In genomic region chr22:42901790-42902508, GRCh38 we compare ENCODE assay signal across 11 cellular contexts. TPM values are rescaled to one million over a fixed set of nuclear protein-coding genes. Genes with fewer than 3 reads are reported as not detected.
A peak's percentile ranks its signal among the peaks of the same experiment; 100 is the strongest.
DNase-seq lines count a peak whose midpoint lies in the region; ATAC-seq, FAIRE-seq and TF ChIP-seq lines count a peak whose summit lies in the region.
"Had no signal": no experiment of that assay in that cellular context is flagged by ENCODE, and none has a peak within 500 bp of the region (broad histone marks: within the 10 kb centered on the region; RNA-seq: fewer than 3 reads in every experiment).

No MANE protein-coding gene starts in this region.

- TF ChIP-seq POLR2A in transverse colon (IDR thresholded peaks at IDR 0.05): no peak

- H3K9me2 ChIP-seq in SK-N-SH: no peaks in the 10 kb centered on the region

- intact Hi-C loops in transverse colon (cut with DNase I; ENCODE audit: low total_unique reads) (no loop called here), ascending aorta (cut with DNase I) (no loop called here)

- TF ChIP-seq EP300 in SK-N-SH (IDR thresholded peaks at IDR 0.05; ENCODE audit: borderline replicate concordance in 1 of 2, low read depth in 1 of 2, low read length in 1 of 2) (no peak), transverse colon (IDR thresholded peaks at IDR 0.05; ENCODE audit: low read depth) (no peak)

- no peak overlapping the region for H3K4me3 ChIP-seq in SK-N-SH (ENCODE audit: low read depth in 2 of 2, low read length in 1 of 2)
- no peak overlapping the region for H3K4me3 ChIP-seq in transverse colon
- no peak overlapping the region for H3K4me3 ChIP-seq in ascending aorta
- no peak overlapping the region for H3K4me3 ChIP-seq in small intestine (ENCODE audit: low read depth in 1 of 2, low read length in 2 of 2)
- H3K4me3 ChIP-seq: A549 had no signal

- no peak overlapping the region for H3K9ac ChIP-seq in SK-N-SH

- CTCF ChIA-PET in SK-N-SH (lab: Yijun Ruan, JAX) (interaction anchor here (1.2 kb wide), 1 partner anchor 34 kb away, joined by 3 read pairs; no protein-coding TSS in a partner anchor), RWPE1 (lab: Yijun Ruan, JAX) (interaction anchor here (0.5 to 0.8 kb wide), 3 partner anchors 9 to 924 kb away, joined by 3 to 4 read pairs (median 4); no protein-coding TSS in a partner anchor)

- H3K4me1 ChIP-seq in SK-N-SH (ENCODE audit: control insufficient read depth in 1 of 2, insufficient read depth in 2 of 2, low read depth in 1 of 2, low read length in 1 of 2) (peaks cover 0 to 5% of the 10 kb centered on the region in 2 experiments; a peak in 1 of 4 replicates), foreskin keratinocyte (no peaks in the 10 kb centered on the region), transverse colon (peaks cover 13 to 31% (median 22%) of the 10 kb centered on the region in 4 donors), ascending aorta (peaks cover 14 to 34% of the 10 kb centered on the region in 2 donors), small intestine (ENCODE audit: control insufficient read depth in 2 of 2, insufficient read depth in 1 of 2, low read depth in 1 of 2, low read length in 1 of 2) (peaks cover 0 to 2% of the 10 kb centered on the region in 2 donors)
- H3K4me1 ChIP-seq: A549 had no signal

- peak; percentile 28; the same call in 1 of the 2 replicates for TF ChIP-seq CTCF in SK-N-SH (IDR thresholded peaks at IDR 0.05)
- TF ChIP-seq CTCF in RWPE1 (conservative IDR thresholded peaks at IDR 0.05; ENCODE audit: low read depth): 0 out of 2 replicates have a peak, but pooled peaks have one; percentile 12
- TF ChIP-seq CTCF in foreskin keratinocyte (conservative IDR thresholded peaks at IDR 0.05): peak; percentile 39
- TF ChIP-seq CTCF in transverse colon (IDR thresholded peaks at IDR 0.05): peak in 3 of 5 experiments; percentile 11 to 29 (median 17)
- TF ChIP-seq CTCF in ascending aorta (IDR thresholded peaks at IDR 0.05): no peak

- H3K9me3 ChIP-seq in SK-N-SH (no peaks in the 10 kb centered on the region), transverse colon (no peaks in the 10 kb centered on the region), ascending aorta (no peaks in the 10 kb centered on the region), small intestine (ENCODE audit: control insufficient read depth, low read depth) (no peaks in the 10 kb centered on the region)
- H3K9me3 ChIP-seq: A549 had no signal

- ATAC-seq in SK-N-SH treated with all-trans-retinoic acid at 6 μM for 48 hours (no peak), foreskin keratinocyte (no peak)
- ATAC-seq: T-cell had no signal

- no peak for TF ChIP-seq RAD21 in SK-N-SH (IDR thresholded peaks at IDR 0.05; ENCODE audit: low read length)

- H3K4me2 ChIP-seq in SK-N-SH: no peak overlapping the region
- H3K4me2 ChIP-seq: A549 had no signal

- peaks cover 14% of the 10 kb centered on the region; the same call in 1 of the 2 replicates for H3K79me2 ChIP-seq in SK-N-SH (ENCODE audit: insufficient read depth)

- 0 out of 2 replicates have a peak, but pooled peaks cover 3% of the 10 kb centered on the region for H4K20me1 ChIP-seq in SK-N-SH (ENCODE audit: insufficient read depth)

- H3K27me3 ChIP-seq in SK-N-SH (ENCODE audit: insufficient read depth) (no peaks in the 10 kb centered on the region), foreskin keratinocyte (no peaks in the 10 kb centered on the region), transverse colon (no peaks in the 10 kb centered on the region), ascending aorta (no peaks in the 10 kb centered on the region), small intestine (ENCODE audit: control insufficient read depth in 2 of 2, insufficient read depth in 2 of 2, low read length in 2 of 2) (no peaks in the 10 kb centered on the region)

- POLR2A ChIA-PET in SK-N-SH (lab: Yijun Ruan, JAX) (no interaction called here), RWPE1 (lab: Yijun Ruan, JAX; ENCODE audit: low non-redundant PET) (no interaction called here)

- H3K27ac ChIP-seq in SK-N-SH (ENCODE audit: low read depth in 2 of 2, low read length in 1 of 2) (no peak overlapping the region), RWPE1 (0 out of 2 replicates have a peak overlapping the region, but pooled peaks have one; percentile 3), foreskin keratinocyte (no peak overlapping the region), transverse colon (peak overlapping the region; percentile 44 to 65 (median 56)), ascending aorta (no peak overlapping the region), small intestine (ENCODE audit: low read depth in 1 of 2, low read length in 1 of 2) (no peak overlapping the region)
- H3K27ac ChIP-seq: A549 had no signal

- 94% methylated on average over 3 of the region's 14 CpGs for WGBS in SK-N-SH (ENCODE audit: low lambda C conversion rate)
- 75% methylated on average over 13 of the region's 14 CpGs; no CpG with 5 or more reads in 1 of the 2 donors for WGBS in transverse colon (ENCODE audit: low coverage in 1 of 2), 2 donors
- WGBS in small intestine, 3 donors: 82 to 89% (median 85%) methylated on average over 14 of the region's 14 CpGs

- DNase-seq in SK-N-SH (no peak), RWPE1 (ENCODE audit: low spot score) (no peak), foreskin keratinocyte (no peak), transverse colon (no peak), ascending aorta (ENCODE audit: low spot score in 2 of 2) (no peak), small intestine (no peak)
- DNase-seq in stimulated activated CD4-positive, alpha-beta T cell treated with anti-CD3 and anti-CD28 coated beads, Interleukin-12 subunit alpha, Interleukin-12 subunit beta, amount 100 ng/mL, for 4 hours: no peak
- DNase-seq: NCI-H1436, T-cell had no signal

- no peaks in the 10 kb centered on the region for H3F3A ChIP-seq in SK-N-SH (replicated peaks; ENCODE audit: insufficient read depth)

- no peak overlapping the region for H2AFZ ChIP-seq in SK-N-SH (ENCODE audit: low read depth)

- no peaks in the 10 kb centered on the region for H3K36me3 ChIP-seq in SK-N-SH (replicated peaks in 1 of 2; ENCODE audit: control insufficient read depth in 1 of 2, insufficient read depth in 2 of 2, low read length in 1 of 2)
- no peaks in the 10 kb centered on the region for H3K36me3 ChIP-seq in transverse colon
- peaks cover 0 to 5% of the 10 kb centered on the region in 2 donors for H3K36me3 ChIP-seq in ascending aorta
- no peaks in the 10 kb centered on the region for H3K36me3 ChIP-seq in small intestine (ENCODE audit: control insufficient read depth in 2 of 2, insufficient read depth in 2 of 2, low read length in 2 of 2)

- in situ Hi-C loops in transverse colon (cut with MboI; ENCODE audit: low pct_ligation_motif_present in 1 of 4, low pct_unique_long_range_greater_than_20kb in 1 of 4, low sequenced_read_pairs in 3 of 4): no loop called here

- FAIRE-seq in small intestine (lab: Jason Lieb, UNC): no peak
- FAIRE-seq: A549 had no signal

TF ChIP-seq in SK-N-SH, 30 proteins besides CTCF, POLR2A, EP300 and RAD21 (continues in another document):
- TF ChIP-seq TEAD4 (IDR thresholded peaks at IDR 0.05; ENCODE audit: borderline replicate concordance, insufficient read depth): no peak

TF ChIP-seq in SK-N-SH treated with all-trans-retinoic acid at 6 μM for 48 hours, 23 proteins besides CTCF, POLR2A, EP300 and RAD21 (continues in another document):
- TF ChIP-seq OSR1 (CRISPR knock-in tag; IDR thresholded peaks at IDR 0.05) (no peak), ZC3H10 (CRISPR knock-in tag; IDR thresholded peaks at IDR 0.05) (no peak), BACH2 (CRISPR knock-in tag; IDR thresholded peaks at IDR 0.05; ENCODE audit: borderline replicate concordance) (no peak), TSHZ2 (CRISPR knock-in tag; IDR thresholded peaks at IDR 0.05) (no peak), ESRRG (CRISPR knock-in tag; IDR thresholded peaks at IDR 0.05) (no peak), ZNF565 (CRISPR knock-in tag; conservative IDR thresholded peaks at IDR 0.05; ENCODE audit: low read depth) (no peak), GLIS3 (CRISPR knock-in tag; IDR thresholded peaks at IDR 0.05) (no peak), SNAI2 (CRISPR knock-in tag; IDR thresholded peaks at IDR 0.05) (no peak)

RNA-seq across cellular contexts. Expression of gene ARFGAP3, which starts 44.9 kb away (rescaled TPM):
- polyA plus RNA-seq in SK-N-SH (2012; rRNA removed): 12.6 and 16.6 TPM in 2 replicates
- polyA plus RNA-seq in SK-N-SH (2012; cell fraction: cytosol; rRNA removed): 15.8 and 16.3 TPM in 2 replicates
- 14.5 and 21.8 TPM in 2 replicates for polyA plus RNA-seq in SK-N-SH (2012; cell fraction: nucleus; rRNA removed)
- total RNA-seq in foreskin keratinocyte: 31.8 and 39.9 TPM in 2 replicates
- 15.0 and 19.1 TPM in 2 replicates for polyA plus RNA-seq in foreskin keratinocyte
- total RNA-seq in transverse colon: 10 to 100 TPM; 24.3 to 43.5 (median 33.3) TPM
- total RNA-seq in ascending aorta: 21.6 TPM
- polyA plus RNA-seq in small intestine: 10 to 100 TPM; 29.1 to 59.2 (median 47.0) TPM

Comparison
In these comparisons a context has a peak if more than half of its experiments do, and no peak if none do; other contexts are left out.
1. H3K27ac ChIP-seq: peak in RWPE1 (single experiment) and transverse colon (4 of 4); none in SK-N-SH (0 of 2), foreskin keratinocyte (single experiment), ascending aorta (0 of 2) and small intestine (0 of 2).
2. CTCF ChIP-seq: peak in SK-N-SH (single experiment), RWPE1 (single experiment), foreskin keratinocyte (single experiment) and transverse colon (3 of 5); none in ascending aorta (0 of 3).